In the genomic region with DNA sequence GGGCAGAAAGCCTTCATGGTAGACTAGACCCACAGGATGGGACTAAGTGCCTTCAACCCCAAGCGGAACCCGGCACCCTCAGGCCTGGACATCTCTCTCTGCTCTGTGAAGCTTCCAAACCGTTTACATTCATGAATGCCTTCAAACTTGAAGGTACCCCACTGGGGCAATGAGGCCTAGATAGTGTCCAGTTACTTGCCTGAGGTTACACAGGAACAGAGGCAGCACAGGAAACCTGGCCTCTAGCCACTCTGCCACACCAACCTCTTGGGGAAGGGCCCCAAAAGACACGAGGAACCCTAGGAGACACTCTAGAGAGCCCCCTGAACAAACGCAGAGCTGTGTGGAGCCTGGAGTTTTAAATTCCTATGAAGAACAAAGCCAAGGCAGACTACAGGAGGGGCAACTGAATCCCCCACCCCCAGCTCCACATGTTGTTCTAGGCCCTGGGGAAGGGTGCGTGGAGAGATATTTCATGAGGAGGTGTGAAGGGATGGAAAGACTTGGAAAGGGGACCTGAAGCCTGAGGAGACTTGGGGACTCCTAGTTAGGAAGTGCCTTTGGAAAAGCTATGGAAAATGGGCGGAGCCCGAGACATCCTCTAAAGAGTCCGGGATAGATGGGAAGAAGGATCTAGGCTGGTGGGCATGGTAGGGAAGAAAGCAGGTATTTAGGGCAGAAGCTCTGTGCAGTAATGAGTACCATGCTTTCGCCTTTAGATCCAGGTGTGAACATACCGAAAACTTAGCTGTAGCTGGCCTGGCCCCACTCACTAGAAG, we compare ENCODE assay signal across 15 cellular contexts. TPM values are rescaled to one million over a fixed set of nuclear protein-coding genes. Genes with fewer than 3 reads are reported as not detected.
DNase-seq lines count a peak whose midpoint lies in the region; ATAC-seq and TF ChIP-seq lines count a peak whose summit lies in the region.
"Had no signal": no experiment of that assay in that cellular context is flagged by ENCODE, and none has a peak within 500 bp of the region (broad histone marks: within the 10 kb centered on the region; RNA-seq: fewer than 3 reads in every experiment).

No MANE protein-coding gene starts in this region.

- H3K9me3 ChIP-seq in neuronal stem cell (replicated peaks in 1 of 2; ENCODE audit: control insufficient read depth in 2 of 2, insufficient read depth in 1 of 2, low read depth in 1 of 2, low read length in 2 of 2), result no peaks in the 10 kb centered on the region
- H3K9me3 ChIP-seq: ascending aorta, colonic mucosa, heart left ventricle, stomach, uterus had no signal

- no peak for TF ChIP-seq CTCF in GM23338 (conservative IDR thresholded peaks at IDR 0.05; ENCODE audit: low read depth in 2 of 2)
- no peak for TF ChIP-seq CTCF in omental fat pad (IDR thresholded peaks at IDR 0.05)

- CTCF ChIA-PET in activated naive CD4-positive, alpha-beta T cell treated with anti-CD3 and anti-CD28 coated beads for 36 hours (lab: Charles Lee), result interaction anchor here (0.5 to 8.3 kb wide), 67 partner anchors 9 to 452 kb away, joined by 3 to 181 read pairs (median 8); a partner anchor contains a TSS
- CTCF ChIA-PET in activated CD8-positive, alpha-beta T cell treated with anti-CD3 and anti-CD28 coated beads, Interleukin-2, amount 10 ng/mL, durations not matched to agents 7 days and 5 days (lab: Charles Lee), result interaction anchor here (0.6 to 7.5 kb wide), 80 partner anchors 8 to 1134 kb away, joined by 3 to 196 read pairs (median 6); a partner anchor contains a TSS

- no peaks in the 10 kb centered on the region for H4K20me1 ChIP-seq in GM23338 (replicated peaks; ENCODE audit: insufficient read depth)

- no peaks in the 10 kb centered on the region for H3K79me2 ChIP-seq in GM23338 (replicated peaks; ENCODE audit: insufficient read depth)

- H3K4ac ChIP-seq in neuronal stem cell (ENCODE audit: low read length), result no peak overlapping the region

- no peaks in the 10 kb centered on the region for H3K27me3 Mint-ChIP-seq in activated naive CD4-positive, alpha-beta T cell treated with anti-CD3 and anti-CD28 coated beads for 36 hours (ENCODE audit: low read depth)
- peaks cover 20% of the 10 kb centered on the region for H3K27me3 Mint-ChIP-seq in GM23338 (ENCODE audit: insufficient read depth, low read depth, poor library complexity)
- no peaks in the 10 kb centered on the region for H3K27me3 Mint-ChIP-seq in activated CD8-positive, alpha-beta T cell treated with anti-CD3 and anti-CD28 coated beads, Interleukin-2, amount 10 ng/mL, durations not matched to agents 7 days and 5 days (ENCODE audit: low read depth)

- no peak overlapping the region for H3K23ac ChIP-seq in neuronal stem cell (ENCODE audit: low read depth, low read length, poor library complexity)

- H3K79me1 ChIP-seq in neuronal stem cell (ENCODE audit: low read depth, low read length), result no peaks in the 10 kb centered on the region

- DNase-seq in activated naive CD4-positive, alpha-beta T cell treated with anti-CD3 and anti-CD28 coated beads for 36 hours, result peak; percentile 9
- no peak for DNase-seq in activated naive CD4-positive, alpha-beta T cell treated with Interleukin-2 at 50 U/mL for 16 hours
- DNase-seq in GM23338 (ENCODE audit: low spot score) (no peak), neuronal stem cell (ENCODE audit: low spot score) (no peak), GM19238 (ENCODE audit: insufficient read length, low spot score) (no peak), omental fat pad (ENCODE audit: low spot score) (no peak)
- DNase-seq in activated CD8-positive, alpha-beta T cell treated with anti-CD3 and anti-CD28 coated beads, Interleukin-2, amount 10 ng/mL, durations not matched to agents 7 days and 5 days, result no peak

- peak overlapping the region; percentile 41 for H3K4me3 Mint-ChIP-seq in activated naive CD4-positive, alpha-beta T cell treated with anti-CD3 and anti-CD28 coated beads for 36 hours
- peak overlapping the region; percentile 92 for H3K4me3 Mint-ChIP-seq in GM23338
- H3K4me3 Mint-ChIP-seq in activated CD8-positive, alpha-beta T cell treated with anti-CD3 and anti-CD28 coated beads, Interleukin-2, amount 10 ng/mL, durations not matched to agents 7 days and 5 days, result peak overlapping the region; percentile 95

- H2BK120ac ChIP-seq in neuronal stem cell (ENCODE audit: low read depth, low read length), result no peak overlapping the region

- ATAC-seq in GM23338 (no peak), omental fat pad (ENCODE audit: low FRiP score) (no peak), GM21381 (IDR thresholded peaks at IDR 0.05; ENCODE audit: unreplicated experiment) (no peak)
- no peak for ATAC-seq in activated CD8-positive, alpha-beta T cell treated with anti-CD3 and anti-CD28 coated beads, Interleukin-2, amount 10 ng/mL, durations not matched to agents 7 days and 5 days

- H2BK12ac ChIP-seq in neuronal stem cell (ENCODE audit: low read length), result no peak overlapping the region

- intact Hi-C loops in activated naive CD4-positive, alpha-beta T cell treated with anti-CD3 and anti-CD28 coated beads for 36 hours (cut with micrococcal nuclease), result loop anchor here (1.0 to 10.0 kb wide), 5 partner anchors 117 to 1132 kb away; no protein-coding TSS in a partner anchor

- no peak overlapping the region for H4K8ac ChIP-seq in neuronal stem cell (ENCODE audit: low read depth, low read length)

- no CpG with 5 or more reads among the region's 11 CpGs for WGBS in neuronal stem cell (ENCODE audit: extremely low coverage in 2 of 2, insufficient read length in 2 of 2, insufficient replicate concordance in 1 of 2), 2 donors

- H3K4me1 Mint-ChIP-seq in activated naive CD4-positive, alpha-beta T cell treated with anti-CD3 and anti-CD28 coated beads for 36 hours (ENCODE audit: low read depth), result peaks cover 39% of the 10 kb centered on the region
- H3K4me1 Mint-ChIP-seq in GM23338, result peaks cover 16% of the 10 kb centered on the region
- H3K4me1 Mint-ChIP-seq in activated CD8-positive, alpha-beta T cell treated with anti-CD3 and anti-CD28 coated beads, Interleukin-2, amount 10 ng/mL, durations not matched to agents 7 days and 5 days (ENCODE audit: low read depth), result peaks cover 54% of the 10 kb centered on the region

- no peaks in the 10 kb centered on the region for H3K9me2 ChIP-seq in GM23338 (ENCODE audit: insufficient read depth)

- no peak overlapping the region for H3K14ac ChIP-seq in neuronal stem cell (ENCODE audit: low read length)

- peaks cover 11% of the 10 kb centered on the region for H3K27me3 ChIP-seq in GM23338 (ENCODE audit: insufficient read depth)
- no peaks in the 10 kb centered on the region for H3K27me3 ChIP-seq in neuronal stem cell (ENCODE audit: control insufficient read depth in 3 of 3, insufficient read depth in 3 of 3, low read depth in 1 of 3, low read length in 3 of 3)
- H3K27me3 ChIP-seq: ascending aorta, colonic mucosa, heart left ventricle, stomach had no signal

- H3K4me3 ChIP-seq in GM23338 (peak overlapping the region; percentile 79; the same call in 1 of the 2 replicates), neuronal stem cell (ENCODE audit: low read length in 2 of 2) (no peak overlapping the region)
- H3K4me3 ChIP-seq: colonic mucosa, skin epidermis, uterus had no signal

- no peak overlapping the region for H3K9ac ChIP-seq in neuronal stem cell (ENCODE audit: low read depth, low read length, poor library complexity)

- H2AFZ ChIP-seq in GM23338, result no peak overlapping the region
- peak overlapping the region; percentile 34 for H2AFZ ChIP-seq in neuronal stem cell (ENCODE audit: low read length)

- H3K9me3 Mint-ChIP-seq in activated naive CD4-positive, alpha-beta T cell treated with anti-CD3 and anti-CD28 coated beads for 36 hours, result no peaks in the 10 kb centered on the region
- H3K9me3 Mint-ChIP-seq in GM23338, result no peaks in the 10 kb centered on the region
- no peaks in the 10 kb centered on the region for H3K9me3 Mint-ChIP-seq in activated CD8-positive, alpha-beta T cell treated with anti-CD3 and anti-CD28 coated beads, Interleukin-2, amount 10 ng/mL, durations not matched to agents 7 days and 5 days (ENCODE audit: insufficient read depth)

- POLR2A ChIA-PET in activated CD8-positive, alpha-beta T cell treated with anti-CD3 and anti-CD28 coated beads, Interleukin-2, amount 10 ng/mL, durations not matched to agents 7 days and 5 days (lab: Charles Lee), result interaction anchor here (0.6 to 2.0 kb wide), 7 partner anchors 11 to 407 kb away, joined by 3 to 9 read pairs (median 3); a partner anchor contains a TSS

- H3K27ac ChIP-seq in GM23338 (ENCODE audit: low read depth), result no peak overlapping the region
- no peak overlapping the region for H3K27ac ChIP-seq in neuronal stem cell (replicated peaks; ENCODE audit: low read length)
- H3K27ac ChIP-seq: ascending aorta, colonic mucosa, epithelial cell of prostate, heart left ventricle, stomach, uterus had no signal

- H3K36me3 ChIP-seq in GM23338 (ENCODE audit: insufficient read depth), result no peaks in the 10 kb centered on the region
- no peaks in the 10 kb centered on the region for H3K36me3 ChIP-seq in neuronal stem cell (replicated peaks in 1 of 2; ENCODE audit: control insufficient read depth in 2 of 2, insufficient read depth in 2 of 2, low read length in 2 of 2)
- H3K36me3 ChIP-seq: ascending aorta, colonic mucosa, heart left ventricle, stomach, uterus had no signal

- H3K36me3 Mint-ChIP-seq in activated naive CD4-positive, alpha-beta T cell treated with anti-CD3 and anti-CD28 coated beads for 36 hours (ENCODE audit: low read depth), result no peaks in the 10 kb centered on the region
- no peaks in the 10 kb centered on the region for H3K36me3 Mint-ChIP-seq in GM23338 (ENCODE audit: low read depth)
- H3K36me3 Mint-ChIP-seq in activated CD8-positive, alpha-beta T cell treated with anti-CD3 and anti-CD28 coated beads, Interleukin-2, amount 10 ng/mL, durations not matched to agents 7 days and 5 days (ENCODE audit: low read depth), result peaks cover 7% of the 10 kb centered on the region

- H3K18ac ChIP-seq in neuronal stem cell (ENCODE audit: low read length), result no peak overlapping the region

- no peak overlapping the region for H3K27ac Mint-ChIP-seq in activated naive CD4-positive, alpha-beta T cell treated with anti-CD3 and anti-CD28 coated beads for 36 hours
- H3K27ac Mint-ChIP-seq in GM23338, result no peak overlapping the region
- H3K27ac Mint-ChIP-seq in activated CD8-positive, alpha-beta T cell treated with anti-CD3 and anti-CD28 coated beads, Interleukin-2, amount 10 ng/mL, durations not matched to agents 7 days and 5 days, result peak overlapping the region; percentile 94

- no peaks in the 10 kb centered on the region; the same call in 1 of the 2 replicates for H3F3A ChIP-seq in GM23338 (replicated peaks; ENCODE audit: low read depth)

- H4K91ac ChIP-seq in neuronal stem cell (ENCODE audit: low read depth, low read length, poor library complexity), result no peak overlapping the region

- H3K4me2 ChIP-seq in GM23338, result peak overlapping the region; percentile 96; the same call in 1 of the 2 replicates
- H3K4me2 ChIP-seq in neuronal stem cell (ENCODE audit: insufficient read depth, low read length, poor library complexity, severe bottlenecking), result no peak overlapping the region

- no peak overlapping the region for H2BK5ac ChIP-seq in neuronal stem cell (ENCODE audit: low read length)

- no peak overlapping the region for H2AK5ac ChIP-seq in neuronal stem cell (ENCODE audit: low read depth, low read length)

- H2BK15ac ChIP-seq in neuronal stem cell (ENCODE audit: low read length), result no peak overlapping the region

- no peaks in the 10 kb centered on the region for H3K4me1 ChIP-seq in GM23338 (ENCODE audit: insufficient read depth)
- peaks cover 0 to 2% of the 10 kb centered on the region in 2 donors for H3K4me1 ChIP-seq in neuronal stem cell (ENCODE audit: control insufficient read depth in 2 of 2, insufficient read depth in 1 of 2, low read depth in 1 of 2, low read length in 2 of 2)

RNA-seq across cellular contexts. Expression of a gene that starts 14.8 kb away (rescaled TPM):
- 10 to 100 TPM; 12.0 to 12.6 TPM for total RNA-seq in activated naive CD4-positive, alpha-beta T cell treated with anti-CD3 and anti-CD28 coated beads for 36 hours
- total RNA-seq in GM23338 (2014; rRNA removed; shearing (Covaris generic)), result 15.7 and 16.4 TPM in 2 replicates
- 11.1 and 11.8 TPM in 2 replicates for polyA plus RNA-seq in GM23338 (2016; fragmentation: Nextera tagmentation; extraction: Ambion mirVana)
- 10 to 100 TPM; 14.4 to 18.8 TPM for total RNA-seq in activated CD8-positive, alpha-beta T cell treated with anti-CD3 and anti-CD28 coated beads, Interleukin-2, amount 10 ng/mL, durations not matched to agents 7 days and 5 days
- 23.5 TPM for polyA plus RNA-seq in neuronal stem cell (2013, experiment 1 of 2)
- polyA plus RNA-seq in neuronal stem cell (2013, experiment 2 of 2), result 25.4 TPM
- 10 to 100 TPM in 3 of 4 donors, 1 to 10 TPM in 1; 7.0 to 24.6 (median 11.0) TPM for total RNA-seq in omental fat pad

Comparison
In these comparisons a context has a peak if more than half of its experiments do, and no peak if none do; other contexts are left out.
1. H3K4me3 Mint-ChIP-seq: peak in every context shown above with its lines; median percentile 95 in activated CD8-positive, alpha-beta T cell treated with anti-CD3 and anti-CD28 coated beads, Interleukin-2, amount 10 ng/mL, durations not matched to agents 7 days and 5 days; 92 in GM23338; 41 in activated naive CD4-positive, alpha-beta T cell treated with anti-CD3 and anti-CD28 coated beads for 36 hours.